8 cellular contexts compared by ENCODE assay signal in genomic region chr5:157459715-157460599, GRCh38. TPM values are rescaled to one million over a fixed set of nuclear protein-coding genes. Genes with fewer than 3 reads are reported as not detected.
DNase-seq lines count a peak whose midpoint lies in the region; ATAC-seq and TF ChIP-seq lines count a peak whose summit lies in the region.

TSS of gene NIPAL4 (plus strand) at chr5:157460213. CDS start at chr5:157460321, 108 bp downstream.

- no peaks in the 10 kb centered on the region for H3K27me3 Mint-ChIP-seq in memory B cell

- H3K4me3 ChIP-seq in GM08714 (ENCODE audit: low read length) (peak within 1 kb of the TSS; percentile 6; the same call in 1 of the 2 replicates), WERI-Rb-1 (ENCODE audit: low read depth, low read length) (peak within 1 kb of the TSS; percentile 43), dorsolateral prefrontal cortex (peak within 1 kb of the TSS; percentile 36 to 84 (median 65))

- H3K36me3 Mint-ChIP-seq in memory B cell = peaks cover 6% of the 10 kb centered on the region

- H3K36me3 ChIP-seq in WERI-Rb-1 = no peaks in the 10 kb centered on the region

- H3K4me1 Mint-ChIP-seq in memory B cell = peaks cover 54% of the 10 kb centered on the region

- intact Hi-C loops in dorsolateral prefrontal cortex (cut with DNase I) = loop anchor here in 1 of 2 donors (10.0 kb wide), 1 partner anchor 315 kb away; the partner anchor contains the start of gene MED7

- no peaks in the 10 kb centered on the region for H3K9me3 ChIP-seq in WERI-Rb-1 (ENCODE audit: severe bottlenecking)

- H3K27me3 ChIP-seq in WERI-Rb-1 (ENCODE audit: insufficient read depth, low read depth, severe bottlenecking) (no peaks in the 10 kb centered on the region), dorsolateral prefrontal cortex (peaks cover 0 to 16% (median 0%) of the 10 kb centered on the region in 45 donors)

- H3K27ac ChIP-seq in WERI-Rb-1 (no peak within 1 kb of the TSS), dorsolateral prefrontal cortex (peak within 1 kb of the TSS; percentile 49 to 99 (median 94))

- TF ChIP-seq CTCF in WERI-Rb-1 (IDR thresholded peaks at IDR 0.05; ENCODE audit: low read depth, low read length) (no peak), dorsolateral prefrontal cortex (IDR thresholded peaks at IDR 0.05 in 54 of 56, conservative IDR thresholded peaks at IDR 0.05 in 2 of 56; ENCODE audit: low read depth in 1 of 56, partially characterized antibody in 56 of 56) (peak in 5 of 56 donors; percentile 3 to 19 (median 15))

- ATAC-seq in memory B cell (ENCODE audit: low read depth) (peak; percentile 53), HG03097 (IDR thresholded peaks at IDR 0.05; ENCODE audit: low FRiP score, unreplicated experiment) (no peak), GM21737 (IDR thresholded peaks at IDR 0.05; ENCODE audit: unreplicated experiment) (no peak)

- H3K9me3 Mint-ChIP-seq in memory B cell = no peaks in the 10 kb centered on the region

- H3K27ac Mint-ChIP-seq in memory B cell = peak within 1 kb of the TSS; percentile 88

- peak within 1 kb of the TSS; percentile 90 for H3K4me3 Mint-ChIP-seq in memory B cell

- DNase-seq in WERI-Rb-1 = no peak
- DNase-seq in dorsolateral prefrontal cortex = peak in 2 of 10 donors; percentile 29 to 69
- peak; percentile 32 to 33 for DNase-seq in memory B cell (ENCODE audit: low spot score in 2 of 2)
- DNase-seq in stimulated activated CD8-positive, alpha-beta memory T cell treated with anti-CD3 and anti-CD28 coated beads, Interleukin-2, amount 100 ng/mL, for 48 hours (ENCODE audit: low read depth in 2 of 2) = peak; percentile 8 to 33
- DNase-seq in 8988T = no peak

RNA-seq across cellular contexts. Expression of gene NIPAL4, which starts in this region (rescaled TPM):
- 10 to 100 TPM in 26 of 120 experiments, 1 to 10 TPM in 91, under 1 TPM in 3; 0.45 to 25.9 (median 6.0) TPM for total RNA-seq in dorsolateral prefrontal cortex

Comparison
In these comparisons a context has a peak if more than half of its experiments do, and no peak if none do; other contexts are left out.
1. H3K4me3 ChIP-seq: peak in every context shown above with its lines; median percentile 65 in dorsolateral prefrontal cortex; 43 in WERI-Rb-1; 6 in GM08714.
2. DNase-seq: peak in memory B cell (2 of 2) and stimulated activated CD8-positive, alpha-beta memory T cell treated with anti-CD3 and anti-CD28 coated beads, Interleukin-2, amount 100 ng/mL, for 48 hours (2 of 2); none in WERI-Rb-1 (single experiment) and 8988T (single experiment).